In the genomic region with DNA sequence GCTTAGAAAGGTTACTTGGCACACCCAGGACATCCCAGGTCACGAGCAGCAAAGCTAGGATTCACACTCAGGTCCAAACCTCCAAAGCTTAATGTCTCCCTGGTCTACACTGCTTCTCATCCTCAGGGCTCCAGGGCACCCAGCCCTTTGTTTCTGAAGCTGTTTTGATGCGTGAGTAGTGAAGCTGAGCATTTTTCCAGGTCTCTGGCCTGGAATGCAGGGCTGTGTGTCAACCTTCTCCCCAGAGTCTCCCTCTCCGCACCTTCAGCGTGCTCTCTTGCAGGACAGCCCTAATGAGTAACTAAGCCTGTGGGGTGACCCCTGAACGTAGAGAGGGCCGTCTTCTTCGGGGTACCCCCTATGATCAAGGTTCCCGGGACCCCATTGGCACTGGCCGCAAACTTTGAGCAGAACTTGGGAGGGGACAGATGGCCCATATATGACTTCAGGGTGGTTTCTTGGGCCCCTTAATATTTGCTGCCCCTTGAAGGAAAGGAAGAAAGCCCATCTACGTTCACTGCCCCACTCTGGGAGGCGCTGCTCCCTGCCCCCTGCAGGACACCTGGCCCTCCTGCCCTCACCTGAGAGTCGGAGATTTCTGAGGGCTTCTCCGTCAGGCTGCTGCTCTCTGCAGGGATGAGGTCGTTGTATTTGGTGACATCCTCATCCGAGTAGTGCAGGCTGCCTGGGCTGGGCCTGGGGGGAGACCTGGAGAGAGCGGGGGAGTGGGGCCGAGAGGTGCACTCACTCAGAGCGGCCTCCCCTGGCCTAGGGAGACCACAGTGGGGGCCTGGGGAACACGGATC, we compare ENCODE assay signal across 15 cellular contexts. TPM values are rescaled to one million over a fixed set of nuclear protein-coding genes. Genes with fewer than 3 reads are reported as not detected.
DNase-seq lines count a peak whose midpoint lies in the region; ATAC-seq and TF ChIP-seq lines count a peak whose summit lies in the region.
"Had no signal": no experiment of that assay in that cellular context is flagged by ENCODE, and none has a peak within 500 bp of the region (broad histone marks: within the 10 kb centered on the region; RNA-seq: fewer than 3 reads in every experiment).

No MANE protein-coding gene starts in this region.

- H3K27me3 ChIP-seq in left ventricle myocardium inferior (ENCODE audit: low read depth), result no peaks in the 10 kb centered on the region
- no peaks in the 10 kb centered on the region for H3K27me3 ChIP-seq in right atrium auricular region
- H3K27me3 ChIP-seq in esophagus squamous epithelium, result peaks cover 0 to 8% (median 0%) of the 10 kb centered on the region in 4 donors
- H3K27me3 ChIP-seq in neural progenitor cell, result no peaks in the 10 kb centered on the region
- H3K27me3 ChIP-seq in transverse colon, result no peaks in the 10 kb centered on the region
- H3K27me3 ChIP-seq: body of pancreas had no signal

- TF ChIP-seq POLR2A in esophagus squamous epithelium (IDR thresholded peaks at IDR 0.05) (no peak), transverse colon (IDR thresholded peaks at IDR 0.05) (no peak)

- H3K36me3 ChIP-seq in left ventricle myocardium inferior (no peaks in the 10 kb centered on the region), right atrium auricular region (no peaks in the 10 kb centered on the region), esophagus squamous epithelium (no peaks in the 10 kb centered on the region), neural progenitor cell (no peaks in the 10 kb centered on the region), transverse colon (no peaks in the 10 kb centered on the region)

- H3K27ac Mint-ChIP-seq in neural progenitor cell, result peak overlapping the region; percentile 90
- no peak overlapping the region for H3K27ac Mint-ChIP-seq in activated T-cell treated with anti-CD3 and anti-CD28 coated beads, Interleukin-2, amount 50 U/mL, for 72 hours
- H3K27ac Mint-ChIP-seq: activated naive CD4-positive, alpha-beta T cell treated with anti-CD3 and anti-CD28 coated beads, Interleukin-2, amount 10 ng/mL, durations not matched to agents 7 days and 5 days had no signal

- no peak overlapping the region for H2AFZ ChIP-seq in neural progenitor cell (replicated peaks)
- H2AFZ ChIP-seq: parathyroid adenoma had no signal

- WGBS in esophagus squamous epithelium, 2 donors, result 83% methylated on average over 7 of the region's 19 CpGs; no CpG with 5 or more reads in 1 of the 2 donors
- WGBS in transverse colon (ENCODE audit: low coverage in 1 of 2), 2 donors, result 80 to 100% methylated on average over 1 to 19 of the region's 19 CpGs

- peaks cover 3% of the 10 kb centered on the region for H3K9me3 Mint-ChIP-seq in neural progenitor cell
- no peaks in the 10 kb centered on the region for H3K9me3 Mint-ChIP-seq in activated T-cell treated with anti-CD3 and anti-CD28 coated beads, Interleukin-2, amount 50 U/mL, for 72 hours
- H3K9me3 Mint-ChIP-seq: activated naive CD4-positive, alpha-beta T cell treated with anti-CD3 and anti-CD28 coated beads, Interleukin-2, amount 10 ng/mL, durations not matched to agents 7 days and 5 days had no signal

- no peak for TF ChIP-seq CTCF in left ventricle myocardium inferior (IDR thresholded peaks at IDR 0.05; ENCODE audit: borderline replicate concordance)
- no peak for TF ChIP-seq CTCF in right atrium auricular region (IDR thresholded peaks at IDR 0.05)
- no peak for TF ChIP-seq CTCF in esophagus squamous epithelium (IDR thresholded peaks at IDR 0.05)
- no peak for TF ChIP-seq CTCF in neural progenitor cell (IDR thresholded peaks at IDR 0.05)
- no peak for TF ChIP-seq CTCF in transverse colon (IDR thresholded peaks at IDR 0.05)

- H3K4me3 Mint-ChIP-seq in neural progenitor cell, result no peak overlapping the region
- no peak overlapping the region for H3K4me3 Mint-ChIP-seq in activated T-cell treated with anti-CD3 and anti-CD28 coated beads, Interleukin-2, amount 50 U/mL, for 72 hours
- H3K4me3 Mint-ChIP-seq: activated naive CD4-positive, alpha-beta T cell treated with anti-CD3 and anti-CD28 coated beads, Interleukin-2, amount 10 ng/mL, durations not matched to agents 7 days and 5 days had no signal

- no peak for ATAC-seq in activated T-cell treated with anti-CD3 and anti-CD28 coated beads, Interleukin-2, amount 50 U/mL, for 72 hours (replicated peaks in 1 of 2)
- ATAC-seq: body of pancreas had no signal

- H3K4me2 ChIP-seq in neural progenitor cell, result peak overlapping the region; percentile 4

- intact Hi-C loops in left ventricle myocardium inferior (cut with micrococcal nuclease), result no loop called here
- intact Hi-C loops in esophagus squamous epithelium (cut with DNase I), result no loop called here
- intact Hi-C loops in transverse colon (cut with DNase I; ENCODE audit: low total_unique reads), result no loop called here

- peaks cover 48% of the 10 kb centered on the region for H3F3A ChIP-seq in neural progenitor cell (ENCODE audit: low read depth)

- H3K27ac ChIP-seq in left ventricle myocardium inferior (replicated peaks), result peak overlapping the region; percentile 23
- no peak overlapping the region for H3K27ac ChIP-seq in right atrium auricular region
- peak overlapping the region in 3 of 4 donors; percentile 49 to 74 (median 69) for H3K27ac ChIP-seq in esophagus squamous epithelium
- H3K27ac ChIP-seq in neural progenitor cell, result peak overlapping the region; percentile 75
- H3K27ac ChIP-seq in transverse colon, result peak overlapping the region; percentile 68 to 87 (median 77)
- H3K27ac ChIP-seq: body of pancreas, parathyroid adenoma had no signal

- H3K9ac ChIP-seq in neural progenitor cell, result no peak overlapping the region
- H3K9ac ChIP-seq: parathyroid adenoma had no signal

- peaks cover 7% of the 10 kb centered on the region for H4K20me1 ChIP-seq in neural progenitor cell (ENCODE audit: low read depth)

- H3K4me1 ChIP-seq in left ventricle myocardium inferior, result peaks cover 8% of the 10 kb centered on the region
- peaks cover 0 to 13% of the 10 kb centered on the region in 2 donors for H3K4me1 ChIP-seq in right atrium auricular region
- H3K4me1 ChIP-seq in esophagus squamous epithelium, result peaks cover 0 to 42% (median 12%) of the 10 kb centered on the region in 3 donors
- peaks cover 39% of the 10 kb centered on the region for H3K4me1 ChIP-seq in neural progenitor cell
- H3K4me1 ChIP-seq in transverse colon, result peaks cover 0 to 29% (median 10%) of the 10 kb centered on the region in 4 donors

- TF ChIP-seq EP300 in transverse colon (IDR thresholded peaks at IDR 0.05; ENCODE audit: low read depth), result no peak

- no peaks in the 10 kb centered on the region for H3K9me3 ChIP-seq in left ventricle myocardium inferior (replicated peaks)
- no peaks in the 10 kb centered on the region for H3K9me3 ChIP-seq in right atrium auricular region
- no peaks in the 10 kb centered on the region for H3K9me3 ChIP-seq in esophagus squamous epithelium
- H3K9me3 ChIP-seq in neural progenitor cell (ENCODE audit: low read depth), result no peaks in the 10 kb centered on the region
- H3K9me3 ChIP-seq in transverse colon, result no peaks in the 10 kb centered on the region
- H3K9me3 ChIP-seq: body of pancreas had no signal

- no peaks in the 10 kb centered on the region for H3K79me2 ChIP-seq in neural progenitor cell (ENCODE audit: low read depth)
- H3K79me2 ChIP-seq: parathyroid adenoma had no signal

- no peak overlapping the region for H3K4me3 ChIP-seq in left ventricle myocardium inferior
- no peak overlapping the region for H3K4me3 ChIP-seq in right atrium auricular region
- H3K4me3 ChIP-seq in esophagus squamous epithelium, result no peak overlapping the region
- H3K4me3 ChIP-seq in neural progenitor cell, result no peak overlapping the region
- no peak overlapping the region for H3K4me3 ChIP-seq in transverse colon
- H3K4me3 ChIP-seq: body of pancreas had no signal

- in situ Hi-C loops in transverse colon (cut with MboI; ENCODE audit: low pct_ligation_motif_present in 1 of 4, low pct_unique_long_range_greater_than_20kb in 1 of 4, low sequenced_read_pairs in 3 of 4), result no loop called here

- DNase-seq in left ventricle myocardium inferior, result no peak
- DNase-seq in right atrium auricular region (ENCODE audit: low spot score), result no peak
- no peak for DNase-seq in esophagus squamous epithelium (lab: John Stamatoyannopoulos, UW)
- DNase-seq in neural progenitor cell (ENCODE audit: low spot score), result no peak
- DNase-seq in transverse colon, result no peak
- no peak for DNase-seq in activated T-cell treated with anti-CD3 and anti-CD28 coated beads, Interleukin-2, amount 50 U/mL, for 72 hours
- DNase-seq in NCI-H2196 treated with DMSO at 0.1 percent for 48 hours (lab: John Stamatoyannopoulos, UW; ENCODE audit: unreplicated experiment), result no peak
- DNase-seq in T-helper 9 cell, result no peak
- DNase-seq: activated naive CD4-positive, alpha-beta T cell treated with anti-CD3 and anti-CD28 coated beads, Interleukin-2, amount 10 ng/mL, durations not matched to agents 7 days and 5 days; activated T-cell treated with anti-CD3 and anti-CD28 coated beads for 4 hours; body of pancreas; Karpas-422; NCI-H1105 treated with DMSO at 0.1 percent for 48 hours; PC-3 had no signal

- peaks cover 40% of the 10 kb centered on the region for H3K36me3 Mint-ChIP-seq in neural progenitor cell
- no peaks in the 10 kb centered on the region for H3K36me3 Mint-ChIP-seq in activated T-cell treated with anti-CD3 and anti-CD28 coated beads, Interleukin-2, amount 50 U/mL, for 72 hours (ENCODE audit: insufficient read depth in 2 of 2)
- H3K36me3 Mint-ChIP-seq: activated naive CD4-positive, alpha-beta T cell treated with anti-CD3 and anti-CD28 coated beads, Interleukin-2, amount 10 ng/mL, durations not matched to agents 7 days and 5 days had no signal

- H3K27me3 Mint-ChIP-seq in neural progenitor cell (ENCODE audit: insufficient read depth, low read depth), result peaks cover 15% of the 10 kb centered on the region
- H3K27me3 Mint-ChIP-seq in activated T-cell treated with anti-CD3 and anti-CD28 coated beads, Interleukin-2, amount 50 U/mL, for 72 hours (ENCODE audit: low read depth), result no peaks in the 10 kb centered on the region

- peaks cover 56% of the 10 kb centered on the region for H3K4me1 Mint-ChIP-seq in neural progenitor cell
- no peaks in the 10 kb centered on the region for H3K4me1 Mint-ChIP-seq in activated T-cell treated with anti-CD3 and anti-CD28 coated beads, Interleukin-2, amount 50 U/mL, for 72 hours (ENCODE audit: low read depth)
- H3K4me1 Mint-ChIP-seq: activated naive CD4-positive, alpha-beta T cell treated with anti-CD3 and anti-CD28 coated beads, Interleukin-2, amount 10 ng/mL, durations not matched to agents 7 days and 5 days had no signal

RNA-seq across cellular contexts. Expression of a gene that starts 36.4 kb away (rescaled TPM):
- total RNA-seq in left ventricle myocardium inferior (34.0 TPM), right atrium auricular region (10 to 100 TPM; 35.4 to 56.0 TPM), esophagus squamous epithelium (10 to 100 TPM; 45.1 to 63.9 (median 52.9) TPM), neural progenitor cell (ENCODE audit: low replicate concordance) (10.8 and 28.9 TPM in 2 replicates), transverse colon (10 to 100 TPM; 54.9 to 75.6 (median 69.6) TPM)
- total RNA-seq in activated T-cell treated with anti-CD3 and anti-CD28 coated beads, Interleukin-2, amount 50 U/mL, for 72 hours, result 1 to 10 TPM; 1.6 to 3.2 TPM

Comparison
In these comparisons a context has a peak if more than half of its experiments do, and no peak if none do; other contexts are left out.
1. H3K27ac ChIP-seq: peak in left ventricle myocardium inferior (single experiment), esophagus squamous epithelium (3 of 4), neural progenitor cell (single experiment) and transverse colon (4 of 4); none in right atrium auricular region (0 of 2).